ENCODE assay signal across 20 cellular contexts in the genomic region with DNA sequence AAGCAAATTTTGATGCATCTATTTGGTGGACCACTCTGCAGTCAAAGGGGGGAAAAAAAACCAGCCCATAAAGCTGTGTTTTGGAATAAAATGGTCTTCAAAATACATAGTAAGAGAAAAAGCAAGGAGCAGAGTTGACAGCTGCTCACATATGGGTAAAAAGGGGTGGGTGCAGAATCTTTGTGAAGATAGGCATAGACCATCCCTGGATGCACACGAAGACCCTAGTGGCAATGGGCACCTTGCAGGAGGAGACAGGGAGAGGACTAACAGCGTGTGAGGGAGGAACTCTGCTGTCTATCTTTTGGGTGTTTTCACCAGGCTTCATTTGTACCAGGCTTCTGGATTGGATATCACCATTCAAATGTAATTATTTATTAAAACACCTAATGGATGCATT.
"Had no signal": no experiment of that assay in that cellular context is flagged by ENCODE, and none has a peak within 500 bp of the region (broad histone marks: within the 10 kb centered on the region; RNA-seq: fewer than 3 reads in every experiment).

No MANE protein-coding gene starts in this region.

- ATAC-seq: activated CD4-positive, alpha-beta T cell treated with anti-CD3 and anti-CD28 coated beads for 36 hours; stimulated activated memory B cell treated with anti-CD40 and anti-IgM and Interleukin-4, amounts not matched to agents 10 μg/mL and 1 μg/mL and 100 μg/mL, for 72 hours had no signal

- H3K27me3 Mint-ChIP-seq: activated CD4-positive, alpha-beta memory T cell treated with anti-CD3 and anti-CD28 coated beads, Interleukin-2, amount 10 ng/mL, durations not matched to agents 7 days and 5 days; activated CD4-positive, alpha-beta T cell treated with anti-CD3 and anti-CD28 coated beads for 36 hours; activated naive CD8-positive, alpha-beta T cell treated with anti-CD3 and anti-CD28 coated beads for 36 hours; stimulated activated memory B cell treated with anti-CD40 and anti-IgM and Interleukin-4, amounts not matched to agents 10 μg/mL and 1 μg/mL and 100 μg/mL, for 72 hours had no signal

- H3K27ac ChIP-seq: epithelial cell of prostate, ovary, sigmoid colon, transverse colon had no signal

- H3K9me3 Mint-ChIP-seq: activated CD4-positive, alpha-beta memory T cell treated with anti-CD3 and anti-CD28 coated beads, Interleukin-2, amount 10 ng/mL, durations not matched to agents 7 days and 5 days; activated naive CD8-positive, alpha-beta T cell treated with anti-CD3 and anti-CD28 coated beads for 36 hours; brain; immature natural killer cell; mesothelial cell of epicardium; stimulated activated memory B cell treated with anti-CD40 and anti-IgM and Interleukin-4, amounts not matched to agents 10 μg/mL and 1 μg/mL and 100 μg/mL, for 72 hours had no signal

- H3K36me3 ChIP-seq: ovary had no signal

- H3K27ac Mint-ChIP-seq: activated CD4-positive, alpha-beta memory T cell treated with anti-CD3 and anti-CD28 coated beads, Interleukin-2, amount 10 ng/mL, durations not matched to agents 7 days and 5 days; activated CD4-positive, alpha-beta T cell treated with anti-CD3 and anti-CD28 coated beads for 36 hours; stimulated activated memory B cell treated with anti-CD40 and anti-IgM and Interleukin-4, amounts not matched to agents 10 μg/mL and 1 μg/mL and 100 μg/mL, for 72 hours had no signal

- DNase-seq: activated CD4-positive, alpha-beta memory T cell treated with anti-CD3 and anti-CD28 coated beads, Interleukin-2, amount 10 ng/mL, durations not matched to agents 7 days and 5 days; activated CD4-positive, alpha-beta T cell treated with anti-CD3 and anti-CD28 coated beads for 36 hours; activated gamma-delta T cell treated with Interleukin-2 at 50 U/mL for 16 hours; activated naive CD8-positive, alpha-beta T cell treated with anti-CD3 and anti-CD28 coated beads for 36 hours; activated T-cell treated with anti-CD3 and anti-CD28 coated beads, Interleukin-2, amount 50 U/mL, for 48 hours; amygdala; cerebellar nuclear complex; effector CD8-positive, alpha-beta T cell; head of caudate nucleus; immature natural killer cell; ovary; sigmoid colon; stimulated activated CD4-positive, alpha-beta T cell treated with anti-CD3 and anti-CD28 coated beads, Interleukin-1b, Interleukin-23, amount 100 ng/mL, for 48 hours; T1000; transverse colon had no signal

- H3K4me3 Mint-ChIP-seq: activated CD4-positive, alpha-beta memory T cell treated with anti-CD3 and anti-CD28 coated beads, Interleukin-2, amount 10 ng/mL, durations not matched to agents 7 days and 5 days; activated CD4-positive, alpha-beta T cell treated with anti-CD3 and anti-CD28 coated beads for 36 hours; activated naive CD8-positive, alpha-beta T cell treated with anti-CD3 and anti-CD28 coated beads for 36 hours; brain; immature natural killer cell; mesothelial cell of epicardium; stimulated activated memory B cell treated with anti-CD40 and anti-IgM and Interleukin-4, amounts not matched to agents 10 μg/mL and 1 μg/mL and 100 μg/mL, for 72 hours had no signal

- FAIRE-seq: frontal cortex had no signal

- H3K4me1 ChIP-seq: transverse colon had no signal

- H3K9me3 ChIP-seq: ovary, sigmoid colon, transverse colon had no signal

- H3K27me3 ChIP-seq: ovary, sigmoid colon, transverse colon had no signal

- H3K4me3 ChIP-seq: ovary, sigmoid colon, transverse colon had no signal

- H3K4me1 Mint-ChIP-seq: activated CD4-positive, alpha-beta memory T cell treated with anti-CD3 and anti-CD28 coated beads, Interleukin-2, amount 10 ng/mL, durations not matched to agents 7 days and 5 days; activated CD4-positive, alpha-beta T cell treated with anti-CD3 and anti-CD28 coated beads for 36 hours had no signal
